ENCODE assay signal across 8 cellular contexts in genomic region chr10:74825371-74826141, GRCh38. TPM values are rescaled to one million over a fixed set of nuclear protein-coding genes. Genes with fewer than 3 reads are reported as not detected.
DNase-seq lines count a peak whose midpoint lies in the region; ATAC-seq and TF ChIP-seq lines count a peak whose summit lies in the region.

No MANE protein-coding gene starts in this region.

- H3K4me3 ChIP-seq in parathyroid adenoma (ENCODE audit: low read depth, low read length): peak overlapping the region; percentile 92

- H3K4me1 ChIP-seq in parathyroid adenoma: peaks cover 29% of the 10 kb centered on the region

- no peaks in the 10 kb centered on the region for H3K36me3 ChIP-seq in parathyroid adenoma (ENCODE audit: control insufficient read depth, insufficient read depth, low read length)

- no peaks in the 10 kb centered on the region for H3K9me3 Mint-ChIP-seq in activated naive CD4-positive, alpha-beta T cell treated with anti-CD3 and anti-CD28 coated beads, Interleukin-2, amount 10 ng/mL, durations not matched to agents 7 days and 5 days

- H3K27ac Mint-ChIP-seq in activated naive CD4-positive, alpha-beta T cell treated with anti-CD3 and anti-CD28 coated beads, Interleukin-2, amount 10 ng/mL, durations not matched to agents 7 days and 5 days: peak overlapping the region; percentile 99

- H3K36me3 Mint-ChIP-seq in activated naive CD4-positive, alpha-beta T cell treated with anti-CD3 and anti-CD28 coated beads, Interleukin-2, amount 10 ng/mL, durations not matched to agents 7 days and 5 days: peaks cover 12% of the 10 kb centered on the region

- intact Hi-C loops in Right ventricle myocardium superior (cut with DNase I): loop anchor here (10.0 kb wide), 1 partner anchor 289 kb away; the partner anchor contains the start of gene SAMD8

- no peaks in the 10 kb centered on the region for H3K27me3 ChIP-seq in parathyroid adenoma (ENCODE audit: control insufficient read depth, insufficient read depth, low read length)

- peak overlapping the region; percentile 34 for H3K9ac ChIP-seq in parathyroid adenoma

- H3K4me3 Mint-ChIP-seq in activated naive CD4-positive, alpha-beta T cell treated with anti-CD3 and anti-CD28 coated beads, Interleukin-2, amount 10 ng/mL, durations not matched to agents 7 days and 5 days: peak overlapping the region; percentile 92

- H3K79me2 ChIP-seq in parathyroid adenoma: peaks cover 16% of the 10 kb centered on the region

- H3K4me1 Mint-ChIP-seq in activated naive CD4-positive, alpha-beta T cell treated with anti-CD3 and anti-CD28 coated beads, Interleukin-2, amount 10 ng/mL, durations not matched to agents 7 days and 5 days: peaks cover 54% of the 10 kb centered on the region

- peak overlapping the region; percentile 85 for H3K27ac ChIP-seq in parathyroid adenoma

- TF ChIP-seq CTCF in parathyroid adenoma (IDR thresholded peaks at IDR 0.05): no peak

- DNase-seq in COLO829 (ENCODE audit: low spot score): peak; percentile 6
- DNase-seq in NCI-H69 (lab: John Stamatoyannopoulos, UW): peak; percentile 77
- DNase-seq in activated naive CD4-positive, alpha-beta T cell treated with anti-CD3 and anti-CD28 coated beads, Interleukin-2, amount 10 ng/mL, durations not matched to agents 7 days and 5 days: peak; percentile 75
- peak; percentile 77 for DNase-seq in Right ventricle myocardium superior
- DNase-seq in cerebellar nuclear complex (lab: John Stamatoyannopoulos, UW): no peak
- no peak for DNase-seq in EL

- peak overlapping the region; percentile 86 for H3K4me2 ChIP-seq in parathyroid adenoma (ENCODE audit: low read length)

- H2AFZ ChIP-seq in parathyroid adenoma: peak overlapping the region; percentile 84

- ATAC-seq in GM21737 (IDR thresholded peaks at IDR 0.05; ENCODE audit: unreplicated experiment): peak; percentile 6
- ATAC-seq in Right ventricle myocardium superior (ENCODE audit: poor library complexity): peak; percentile 52

- CTCF ChIA-PET in activated naive CD4-positive, alpha-beta T cell treated with anti-CD3 and anti-CD28 coated beads, Interleukin-2, amount 10 ng/mL, durations not matched to agents 7 days and 5 days (lab: Charles Lee): interaction anchor here (0.8 to 0.9 kb wide), 2 partner anchors 24 to 217 kb away, joined by 3 to 4 read pairs; no protein-coding TSS in a partner anchor

- H3K27me3 Mint-ChIP-seq in activated naive CD4-positive, alpha-beta T cell treated with anti-CD3 and anti-CD28 coated beads, Interleukin-2, amount 10 ng/mL, durations not matched to agents 7 days and 5 days: peaks cover 5% of the 10 kb centered on the region

- H3K9me3 ChIP-seq in parathyroid adenoma (ENCODE audit: control insufficient read depth, low read length): no peaks in the 10 kb centered on the region

RNA-seq across cellular contexts. Expression of gene KAT6B, which starts 0.8 kb away (rescaled TPM):
- total RNA-seq in Right ventricle myocardium superior: 36.2 TPM

Comparison
In these comparisons a context has a peak if more than half of its experiments do, and no peak if none do; other contexts are left out.
1. DNase-seq: peak in COLO829 (single experiment), NCI-H69 (single experiment), activated naive CD4-positive, alpha-beta T cell treated with anti-CD3 and anti-CD28 coated beads, Interleukin-2, amount 10 ng/mL, durations not matched to agents 7 days and 5 days (single experiment) and Right ventricle myocardium superior (single experiment); none in cerebellar nuclear complex (0 of 2) and EL (single experiment).